In the genomic region with DNA sequence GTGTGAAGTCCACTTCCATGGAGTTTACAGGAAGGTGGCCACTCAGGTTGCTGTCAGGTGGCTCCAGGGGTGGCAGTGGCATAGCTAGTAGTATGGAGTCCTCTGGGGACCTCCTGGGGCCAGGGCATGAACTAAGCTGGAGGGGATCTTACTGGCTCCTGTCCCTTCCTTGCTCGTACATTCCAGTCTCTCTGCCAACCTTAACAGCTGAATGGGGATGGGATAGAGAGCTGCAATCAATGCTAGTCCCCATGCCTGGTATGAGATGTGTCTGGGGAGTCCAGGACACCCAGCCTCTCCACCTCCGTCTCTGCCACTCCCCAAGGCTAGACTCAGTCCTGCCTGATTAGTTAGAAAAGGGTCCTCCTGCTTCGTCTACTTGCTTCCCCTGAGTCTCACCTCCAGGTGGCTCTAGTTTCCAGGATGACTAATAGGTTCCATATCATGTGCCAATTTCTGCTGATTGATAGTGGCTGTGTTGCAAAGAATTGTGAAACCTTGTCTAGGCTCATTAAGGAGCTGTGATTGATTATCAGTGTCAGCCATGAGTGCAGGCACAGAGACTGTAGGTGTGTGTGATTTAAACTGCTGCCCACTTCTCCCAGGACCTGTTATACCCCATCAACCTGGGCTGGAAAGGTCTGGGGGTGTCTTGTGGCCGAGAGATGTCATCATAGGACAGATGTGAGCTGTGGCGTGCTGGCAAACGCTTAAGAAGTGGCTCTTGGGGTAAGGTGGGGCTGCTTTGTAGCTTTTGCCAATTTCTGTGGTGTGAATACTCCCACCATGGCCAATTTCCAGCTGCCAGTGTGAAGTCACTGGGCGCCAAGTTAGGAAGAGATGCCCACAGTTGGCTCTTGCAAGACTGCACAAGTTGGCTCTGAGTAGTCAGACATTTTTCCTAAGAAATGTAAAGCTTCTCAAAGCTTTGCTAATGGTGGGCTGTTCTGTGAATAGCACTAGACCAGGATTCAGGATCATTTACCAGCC, we compare ENCODE assay signal across 8 cellular contexts. TPM values are rescaled to one million over a fixed set of nuclear protein-coding genes. Genes with fewer than 3 reads are reported as not detected.
DNase-seq lines count a peak whose midpoint lies in the region; ATAC-seq and TF ChIP-seq lines count a peak whose summit lies in the region.

No MANE protein-coding gene starts in this region.

- H3K4me1 ChIP-seq in Caco-2 (no peaks in the 10 kb centered on the region), adipocyte (ENCODE audit: control insufficient read depth, insufficient read depth, low read length) (peaks cover 20% of the 10 kb centered on the region), right lobe of liver (no peaks in the 10 kb centered on the region)

- H3K36me3 Mint-ChIP-seq in Caco-2 (ENCODE audit: insufficient read depth, unreplicated experiment): no peaks in the 10 kb centered on the region

- H3K4me3 ChIP-seq in Caco-2 (ENCODE audit: low read depth, low read length): no peak overlapping the region
- no peak overlapping the region for H3K4me3 ChIP-seq in adipocyte (ENCODE audit: low read length)
- no peak overlapping the region for H3K4me3 ChIP-seq in right lobe of liver

- peak; percentile 38 to 70 for TF ChIP-seq CTCF in Caco-2 (IDR thresholded peaks at IDR 0.05; ENCODE audit: insufficient read depth in 1 of 2, low read depth in 1 of 2, low read length in 1 of 2, severe bottlenecking in 1 of 2, unreplicated experiment in 1 of 2)
- TF ChIP-seq CTCF in right lobe of liver (IDR thresholded peaks at IDR 0.05): peak; percentile 7 to 40 (median 28)

- CTCF ChIA-PET in Caco-2 (lab: Charles Lee): interaction anchor here (1.1 to 1.8 kb wide), 5 partner anchors 22 to 285 kb away, joined by 3 to 6 read pairs (median 5); partner anchors contain the start of gene TYSND1

- no peak for TF ChIP-seq POLR2A in right lobe of liver (IDR thresholded peaks at IDR 0.05)

- ATAC-seq in right lobe of liver: peak; percentile 13 to 80 (median 58)
- no peak for ATAC-seq in GM18909 (IDR thresholded peaks at IDR 0.05; ENCODE audit: poor library complexity, unreplicated experiment)
- ATAC-seq in HG02588 (IDR thresholded peaks at IDR 0.05; ENCODE audit: unreplicated experiment): no peak

- POLR2A ChIA-PET in Caco-2 (lab: Charles Lee): no interaction called here

- no peaks in the 10 kb centered on the region for H3K9me3 Mint-ChIP-seq in Caco-2 (ENCODE audit: unreplicated experiment)

- no peaks in the 10 kb centered on the region for H3K4me1 Mint-ChIP-seq in Caco-2 (ENCODE audit: low read depth, unreplicated experiment)

- no peak overlapping the region for H3K27ac Mint-ChIP-seq in Caco-2 (ENCODE audit: unreplicated experiment)

- no peaks in the 10 kb centered on the region; the same call in 1 of the 2 replicates for H3K27me3 ChIP-seq in Caco-2 (replicated peaks; ENCODE audit: control insufficient read depth, insufficient read depth, low read length)
- no peaks in the 10 kb centered on the region for H3K27me3 ChIP-seq in adipocyte (replicated peaks; ENCODE audit: control insufficient read depth, insufficient read depth, low read length)
- H3K27me3 ChIP-seq in right lobe of liver: no peaks in the 10 kb centered on the region

- H3K27me3 Mint-ChIP-seq in Caco-2 (ENCODE audit: insufficient read depth, unreplicated experiment): peaks cover 15% of the 10 kb centered on the region

- H3K36me3 ChIP-seq in Caco-2 (ENCODE audit: control insufficient read depth, insufficient read depth, low read length) (no peaks in the 10 kb centered on the region), adipocyte (ENCODE audit: control insufficient read depth, insufficient read depth, low read length, severe bottlenecking) (no peaks in the 10 kb centered on the region), right lobe of liver (no peaks in the 10 kb centered on the region)

- intact Hi-C loops in Caco-2 (cut with micrococcal nuclease; ENCODE audit: unreplicated experiment) (loop anchor here (1.0 kb wide), 2 partner anchors 8 to 53 kb away; no protein-coding TSS in a partner anchor), right lobe of liver (cut with DNase I) (no loop called here)

- no TSS peak for BruUV-seq in Caco-2 (replicated peaks; lab: Mats Ljungman, UMichigan)

- WGBS in right lobe of liver (ENCODE audit: insufficient coverage, low coverage, low lambda C conversion rate, missing lambda C conversion rate): 69% methylated on average over 5 of the region's 7 CpGs

- H3K27ac ChIP-seq in right lobe of liver: no peak overlapping the region

- DNase-seq in Caco-2 (peak; percentile 66 to 70), HT1080 (ENCODE audit: low read depth) (peak; percentile 84), adipocyte (ENCODE audit: low read depth) (peak; percentile 76), right lobe of liver (no peak), NCI-H774 (lab: John Stamatoyannopoulos, UW) (no peak)
- no peak for DNase-seq in activated effector memory CD4-positive, alpha-beta T cell treated with Interleukin-2 at 50 U/mL for 16 hours

- no peak overlapping the region for H3K4me3 Mint-ChIP-seq in Caco-2 (ENCODE audit: unreplicated experiment)

- H3K9me3 ChIP-seq in Caco-2 (no peaks in the 10 kb centered on the region), adipocyte (ENCODE audit: control insufficient read depth, low read length) (no peaks in the 10 kb centered on the region), right lobe of liver (no peaks in the 10 kb centered on the region)

- no peak overlapping the region for H3K9ac ChIP-seq in adipocyte (ENCODE audit: low read length)

RNA-seq across cellular contexts. Expression of gene COL13A1, which starts 59.8 kb away (rescaled TPM):
- not detected in 2 replicates for total RNA-seq in Caco-2 (2022)
- 105 and 114 TPM in 2 replicates for total RNA-seq in HT1080 (2014; rRNA removed; shearing (Covaris generic))
- polyA plus RNA-seq in HT1080 (2015; cell fraction: cytosol; rRNA removed): 160 and 191 TPM in 2 replicates
- 525 and 611 TPM in 2 replicates for polyA plus RNA-seq in HT1080 (2015; cell fraction: nucleus; rRNA removed)
- under 1 TPM in 4 of 6 experiments, not detected in 2; 0.18 to 0.44 (median 0.30) TPM for total RNA-seq in right lobe of liver

Comparison
In these comparisons a context has a peak if more than half of its experiments do, and no peak if none do; other contexts are left out.
1. DNase-seq: peak in Caco-2 (2 of 2), HT1080 (single experiment) and adipocyte (single experiment); none in right lobe of liver (0 of 3), NCI-H774 (single experiment) and activated effector memory CD4-positive, alpha-beta T cell treated with Interleukin-2 at 50 U/mL for 16 hours (single experiment).
2. ATAC-seq: peak in right lobe of liver (4 of 4); none in GM18909 (single experiment) and HG02588 (single experiment).
3. RNA of gene COL13A1, which starts 59.8 kb away (total RNA-seq): 105 to 114 TPM in HT1080; 0.18 to 0.44 TPM in right lobe of liver and not detected in Caco-2; every median in the first group is over 10 times any median in the second.